Comparison of ENCODE assay signal across 8 cellular contexts in the genomic region with DNA sequence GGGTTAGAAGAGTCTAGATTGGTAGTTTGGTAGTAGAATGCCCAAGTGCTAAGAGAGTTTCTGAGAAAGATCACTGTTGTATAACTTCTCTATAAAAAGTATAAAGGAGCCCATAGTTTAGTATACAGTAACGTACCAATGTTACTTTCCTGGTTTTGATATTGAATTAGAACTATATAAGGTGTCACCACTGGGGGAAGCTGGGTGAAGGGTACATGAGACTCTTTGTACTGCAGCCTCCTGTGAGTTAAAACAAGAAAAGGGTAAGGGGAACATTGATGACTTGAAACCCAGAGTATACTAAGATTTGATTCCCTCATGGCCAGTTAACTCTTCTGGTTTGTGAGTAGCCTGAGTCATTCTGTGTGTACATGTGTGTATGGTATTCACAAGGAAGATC.
"Had no signal": no experiment of that assay in that cellular context is flagged by ENCODE, and none has a peak within 500 bp of the region (broad histone marks: within the 10 kb centered on the region; RNA-seq: fewer than 3 reads in every experiment).

No MANE protein-coding gene starts in this region.

- H3K27ac ChIP-seq: GM23248 had no signal

- H3K4me3 ChIP-seq: GM23248, GM23338, HAP-1 had no signal

- H3K9me3 ChIP-seq: HAP-1 had no signal

- H3K36me3 ChIP-seq: HAP-1 had no signal

- DNase-seq: GM23248, GOT3, H7, H9, HCEC 1CT, HFFc6 had no signal
